23 cellular contexts compared by ENCODE assay signal in genomic region chr1:167479331-167479979, GRCh38. TPM values are rescaled to one million over a fixed set of nuclear protein-coding genes. Genes with fewer than 3 reads are reported as not detected.
A peak's percentile ranks its signal among the peaks of the same experiment; 100 is the strongest.
DNase-seq lines count a peak whose midpoint lies in the region; ATAC-seq, FAIRE-seq and TF ChIP-seq lines count a peak whose summit lies in the region.
"Had no signal": no experiment of that assay in that cellular context is flagged by ENCODE, and none has a peak within 500 bp of the region (broad histone marks: within the 10 kb centered on the region; RNA-seq: fewer than 3 reads in every experiment).

No MANE protein-coding gene starts in this region.

- no peak overlapping the region for H3K27ac ChIP-seq in K562 (ENCODE audit: extremely low read depth, low read depth, low read length)
- H3K27ac ChIP-seq in sigmoid colon = no peak overlapping the region
- no peak overlapping the region for H3K27ac ChIP-seq in gastroesophageal sphincter
- no peak overlapping the region for H3K27ac ChIP-seq in SJCRH30
- H3K27ac ChIP-seq: psoas muscle, skin epidermis, vagina had no signal

- no peaks in the 10 kb centered on the region for H4K20me1 ChIP-seq in K562 (replicated peaks; ENCODE audit: control insufficient read depth, insufficient read depth, low read length)

- POLR2A ChIA-PET in activated CD4-positive, alpha-beta T cell treated with anti-CD3 and anti-CD28 coated beads for 36 hours (lab: Charles Lee) = interaction anchor here (0.7 to 1.0 kb wide), 2 partner anchors 15 to 35 kb away, joined by 3 to 4 read pairs; no protein-coding TSS in a partner anchor
- POLR2A ChIA-PET in activated CD8-positive, alpha-beta T cell treated with anti-CD3 and anti-CD28 coated beads for 36 hours (lab: Charles Lee) = interaction anchor here (1.2 to 12.7 kb wide), 9 partner anchors 8 to 37 kb away, joined by 3 to 85 read pairs (median 10); partner anchors contain the start of gene CD247
- POLR2A ChIA-PET in K562 (lab: Yijun Ruan, JAX) = interaction anchor here (1.2 to 2.0 kb wide), 2 partner anchors 12 to 14 kb away, joined by 3 to 10 read pairs; no protein-coding TSS in a partner anchor

- H3K4me1 ChIP-seq in K562 (replicated peaks in 1 of 2; ENCODE audit: control insufficient read depth in 2 of 2, insufficient read depth in 2 of 2, low read length in 2 of 2) = no peaks in the 10 kb centered on the region
- H3K4me1 ChIP-seq in sigmoid colon = no peaks in the 10 kb centered on the region
- no peaks in the 10 kb centered on the region for H3K4me1 ChIP-seq in gastroesophageal sphincter
- H3K4me1 ChIP-seq in SJCRH30 = peaks cover 17% of the 10 kb centered on the region
- H3K4me1 ChIP-seq: BE2C, psoas muscle, vagina had no signal

- H3K9ac ChIP-seq in K562 (ENCODE audit: insufficient read depth in 1 of 2, low read depth in 2 of 2, low read length in 2 of 2) = no peak overlapping the region

- no peaks in the 10 kb centered on the region for H3K79me2 ChIP-seq in K562 (ENCODE audit: control insufficient read depth, insufficient read depth, low read length)

- H3K4me1 Mint-ChIP-seq in activated CD4-positive, alpha-beta T cell treated with anti-CD3 and anti-CD28 coated beads for 36 hours = peaks cover 91% of the 10 kb centered on the region
- H3K4me1 Mint-ChIP-seq in activated CD8-positive, alpha-beta T cell treated with anti-CD3 and anti-CD28 coated beads for 36 hours (ENCODE audit: low read depth) = peaks cover 93% of the 10 kb centered on the region
- H3K4me1 Mint-ChIP-seq: WTC11 had no signal

- no peak overlapping the region for H3K4me2 ChIP-seq in K562 (ENCODE audit: insufficient read depth, low read length)

- no peaks in the 10 kb centered on the region for H3K36me3 ChIP-seq in K562 (ENCODE audit: control insufficient read depth, insufficient read depth, low read length)
- no peaks in the 10 kb centered on the region for H3K36me3 ChIP-seq in sigmoid colon
- no peaks in the 10 kb centered on the region for H3K36me3 ChIP-seq in gastroesophageal sphincter
- H3K36me3 ChIP-seq in SJCRH30 = no peaks in the 10 kb centered on the region
- H3K36me3 ChIP-seq: BE2C, vagina had no signal

- TF ChIP-seq EP300 in K562 (IDR thresholded peaks at IDR 0.05; ENCODE audit: low read length) = no peak
- TF ChIP-seq EP300 in sigmoid colon (IDR thresholded peaks at IDR 0.05) = no peak
- TF ChIP-seq EP300 in gastroesophageal sphincter (IDR thresholded peaks at IDR 0.05) = no peak

- in situ Hi-C loops in K562 (cut with MboI) = no loop called here

- peak overlapping the region; percentile 79 for H3K27ac Mint-ChIP-seq in activated CD4-positive, alpha-beta T cell treated with anti-CD3 and anti-CD28 coated beads for 36 hours
- peak overlapping the region; percentile 83 for H3K27ac Mint-ChIP-seq in activated CD8-positive, alpha-beta T cell treated with anti-CD3 and anti-CD28 coated beads for 36 hours
- H3K27ac Mint-ChIP-seq: WTC11 had no signal

- intact Hi-C loops in activated CD4-positive, alpha-beta T cell treated with anti-CD3 and anti-CD28 coated beads for 36 hours (cut with DNase I, micrococcal nuclease) = no loop called here
- intact Hi-C loops in activated CD8-positive, alpha-beta T cell treated with anti-CD3 and anti-CD28 coated beads for 36 hours (cut with micrococcal nuclease) = no loop called here
- intact Hi-C loops in K562 (cut with micrococcal nuclease) = no loop called here
- intact Hi-C loops in sigmoid colon (cut with DNase I) = no loop called here

- H3K9me3 Mint-ChIP-seq in activated CD4-positive, alpha-beta T cell treated with anti-CD3 and anti-CD28 coated beads for 36 hours (ENCODE audit: low read depth) = no peaks in the 10 kb centered on the region
- peaks cover 2% of the 10 kb centered on the region for H3K9me3 Mint-ChIP-seq in activated CD8-positive, alpha-beta T cell treated with anti-CD3 and anti-CD28 coated beads for 36 hours

- ATAC-seq in activated CD4-positive, alpha-beta T cell treated with anti-CD3 and anti-CD28 coated beads for 36 hours = no peak
- peak; percentile 28 for ATAC-seq in activated CD8-positive, alpha-beta T cell treated with anti-CD3 and anti-CD28 coated beads for 36 hours
- ATAC-seq in K562 (no peak), gastroesophageal sphincter (no peak)
- ATAC-seq: psoas muscle, WTC11 had no signal

- H3K9me3 ChIP-seq in K562 (replicated peaks; ENCODE audit: control insufficient read depth, insufficient read depth, low read depth, low read length) (no peaks in the 10 kb centered on the region), sigmoid colon (no peaks in the 10 kb centered on the region), gastroesophageal sphincter (no peaks in the 10 kb centered on the region), SJCRH30 (replicated peaks) (0 out of 2 replicates have a peak, but pooled peaks cover 6% of the 10 kb centered on the region)
- H3K9me3 ChIP-seq: BE2C, psoas muscle, vagina had no signal

- no peaks in the 10 kb centered on the region for H3K27me3 Mint-ChIP-seq in activated CD4-positive, alpha-beta T cell treated with anti-CD3 and anti-CD28 coated beads for 36 hours
- H3K27me3 Mint-ChIP-seq in activated CD8-positive, alpha-beta T cell treated with anti-CD3 and anti-CD28 coated beads for 36 hours = no peaks in the 10 kb centered on the region

- TF ChIP-seq CTCF in activated CD8-positive, alpha-beta T cell treated with anti-CD3 and anti-CD28 coated beads for 36 hours (IDR thresholded peaks at IDR 0.05) = no peak
- TF ChIP-seq CTCF in K562 (IDR thresholded peaks at IDR 0.05 in 2 of 3, conservative IDR thresholded peaks at IDR 0.05 in 1 of 3; ENCODE audit: insufficient read depth in 2 of 3, low read depth in 1 of 3, low read length in 3 of 3) (no peak), sigmoid colon (IDR thresholded peaks at IDR 0.05) (no peak), gastroesophageal sphincter (IDR thresholded peaks at IDR 0.05) (no peak)

- peaks cover 4% of the 10 kb centered on the region for H3K9me1 ChIP-seq in K562 (ENCODE audit: control insufficient read depth, insufficient read depth, low read length)

- FAIRE-seq in K562 (lab: Jason Lieb, UNC) = no peak

- 12% methylated on average over 10 of the region's 10 CpGs for WGBS in K562 (ENCODE audit: insufficient coverage, low coverage, missing lambda C conversion rate)
- 88 to 90% methylated on average over 10 of the region's 10 CpGs for WGBS in sigmoid colon, 2 donors
- WGBS in gastroesophageal sphincter (ENCODE audit: low coverage in 1 of 2), 2 donors = 89 to 90% methylated on average over 7 to 9 of the region's 10 CpGs

- DNase-seq in activated CD4-positive, alpha-beta T cell treated with anti-CD3 and anti-CD28 coated beads for 36 hours = peak; percentile 30
- DNase-seq in activated CD4-positive, alpha-beta T cell treated with anti-CD3 and anti-CD28 coated beads, Interleukin-2, amount 50 U/mL, for 4 hours = no peak
- peak; percentile 65 for DNase-seq in activated CD8-positive, alpha-beta T cell treated with anti-CD3 and anti-CD28 coated beads for 36 hours
- DNase-seq in K562 (ENCODE audit: extremely low read depth in 1 of 4, low spot score in 3 of 4) (no peak), sigmoid colon (peak; percentile 36), SJCRH30 (no peak), activated gamma-delta T cell treated with Interleukin-2 at 50 U/mL for 16 hours (no peak)
- DNase-seq: amniotic stem cell; BE2C; mesendoderm; NCI-H1105 treated with DMSO at 0.1 percent for 48 hours; NCI-H526 treated with DMSO at 0.1 percent for 48 hours; psoas muscle; SHP77; stimulated activated CD4-positive, alpha-beta T cell treated with anti-CD3 and anti-CD28 coated beads, Interleukin-4, amount 100 ng/mL, for 1 hour; substantia nigra had no signal

- H3K4me3 Mint-ChIP-seq in activated CD4-positive, alpha-beta T cell treated with anti-CD3 and anti-CD28 coated beads for 36 hours = peak overlapping the region; percentile 35
- peak overlapping the region; percentile 33 for H3K4me3 Mint-ChIP-seq in activated CD8-positive, alpha-beta T cell treated with anti-CD3 and anti-CD28 coated beads for 36 hours
- H3K4me3 Mint-ChIP-seq: WTC11 had no signal

- peak overlapping the region; percentile 15 for H2AFZ ChIP-seq in K562 (ENCODE audit: low read depth, low read length)

- CTCF ChIA-PET in activated CD4-positive, alpha-beta T cell treated with anti-CD3 and anti-CD28 coated beads for 36 hours (lab: Charles Lee) = interaction anchor here (1.6 to 2.1 kb wide), 4 partner anchors 19 to 33 kb away, joined by 3 to 8 read pairs (median 6); no protein-coding TSS in a partner anchor
- CTCF ChIA-PET in activated CD8-positive, alpha-beta T cell treated with anti-CD3 and anti-CD28 coated beads for 36 hours (lab: Charles Lee) = interaction anchor here (0.9 to 2.2 kb wide), 8 partner anchors 10 to 61 kb away, joined by 3 to 12 read pairs (median 5); no protein-coding TSS in a partner anchor
- CTCF ChIA-PET in K562 (lab: Yijun Ruan, JAX; ENCODE audit: low intra/inter-chr PET ratio) = no interaction called here

- no TSS peak for BruUV-seq in K562 (replicated peaks; lab: Mats Ljungman, UMichigan)

- no peak for TF ChIP-seq POLR2A in K562 (conservative IDR thresholded peaks at IDR 0.05)
- no peak for TF ChIP-seq POLR2A in sigmoid colon (IDR thresholded peaks at IDR 0.05)
- no peak for TF ChIP-seq POLR2A in gastroesophageal sphincter (IDR thresholded peaks at IDR 0.05)

- no peak overlapping the region for H3K4me3 ChIP-seq in K562
- H3K4me3 ChIP-seq in sigmoid colon = no peak overlapping the region
- no peak overlapping the region for H3K4me3 ChIP-seq in gastroesophageal sphincter
- no peak overlapping the region for H3K4me3 ChIP-seq in SJCRH30
- H3K4me3 ChIP-seq: psoas muscle, skin epidermis, vagina had no signal

- H3K36me3 Mint-ChIP-seq in activated CD4-positive, alpha-beta T cell treated with anti-CD3 and anti-CD28 coated beads for 36 hours (ENCODE audit: low read depth) = peaks cover 53% of the 10 kb centered on the region
- peaks cover 78% of the 10 kb centered on the region for H3K36me3 Mint-ChIP-seq in activated CD8-positive, alpha-beta T cell treated with anti-CD3 and anti-CD28 coated beads for 36 hours (ENCODE audit: low read depth)

- no peak for TF ChIP-seq RAD21 in K562 (CRISPR knock-in tag; conservative IDR thresholded peaks at IDR 0.05 in 1 of 2, IDR thresholded peaks at IDR 0.05 in 1 of 2)

- H3K27me3 ChIP-seq in K562 (ENCODE audit: control insufficient read depth in 2 of 2, insufficient read depth in 2 of 2, low read length in 2 of 2) (peaks cover 9 to 46% of the 10 kb centered on the region in 2 experiments), sigmoid colon (no peaks in the 10 kb centered on the region), gastroesophageal sphincter (no peaks in the 10 kb centered on the region), SJCRH30 (no peaks in the 10 kb centered on the region)
- H3K27me3 ChIP-seq: BE2C, vagina had no signal

RNA-seq across cellular contexts. Expression of gene CD247, which starts 38.9 kb away (rescaled TPM):
- total RNA-seq in activated CD4-positive, alpha-beta T cell treated with anti-CD3 and anti-CD28 coated beads for 36 hours = 100 to 1,000 TPM; 149 TPM
- 100 to 1,000 TPM; 224 to 229 TPM for total RNA-seq in activated CD8-positive, alpha-beta T cell treated with anti-CD3 and anti-CD28 coated beads for 36 hours
- 0.44 TPM in 1 of 2 replicates, not detected in the other for total RNA-seq in K562 (2011; cell fraction: chromatin; rRNA removed; ENCODE audit: low replicate concordance)
- 0.50 and 0.53 TPM in 2 replicates for total RNA-seq in K562 (2011; cell fraction: nucleolus; rRNA removed)
- 0.15 and 0.23 TPM in 2 replicates for total RNA-seq in K562 (2011; cell fraction: nucleoplasm; rRNA removed)
- total RNA-seq in K562 (2014; rRNA removed) = 0.12 TPM in 1 of 2 replicates, not detected in the other
- total RNA-seq in K562 (2014; rRNA removed; fragmentation: Illumina TruSeq; extraction: Trizol) = not detected in 2 replicates
- total RNA-seq in K562 (2015; rRNA removed; fragmentation: Illumina TruSeq; extraction: Trizol) = 0.18 TPM in 1 of 2 replicates, not detected in the other
- 0.22 and 0.42 TPM in 2 replicates for total RNA-seq in K562 (2021)
- polyA plus RNA-seq in K562 (2011; rRNA removed) = 0.08 and 0.18 TPM in 2 replicates
- polyA plus RNA-seq in K562 (2011; cell fraction: cytosol; rRNA removed) = 0.12 TPM in 1 of 2 replicates, not detected in the other
- polyA plus RNA-seq in K562 (2011; cell fraction: nucleus; rRNA removed) = 0.27 and 0.43 TPM in 2 replicates
- 0.20 and 0.21 TPM in 2 replicates for polyA plus RNA-seq in K562 (2012)
- polyA plus RNA-seq in K562 (2014; fragmentation: Illumina TruSeq; extraction: Trizol) = not detected in 2 replicates
- polyA plus RNA-seq in K562 (2014; fragmentation: Nextera tagmentation; extraction: Ambion mirVana) = not detected
- polyA plus RNA-seq in K562 (2014; rRNA removed) = 0.37 and 0.55 TPM in 2 replicates
- not detected in 2 replicates for polyA minus RNA-seq in K562 (2011; rRNA and poly(A)+ RNA removed)
- polyA minus RNA-seq in K562 (2011; cell fraction: cytosol; rRNA and poly(A)+ RNA removed) = not detected in 2 replicates
- polyA minus RNA-seq in K562 (2011; cell fraction: nucleus; rRNA and poly(A)+ RNA removed) = not detected in 2 replicates
- total RNA-seq in sigmoid colon = 1 to 10 TPM in 1 of 4 donors, under 1 TPM in 1, not detected in 2; 0.36 to 1.8 TPM
- 10 to 100 TPM in 1 of 3 donors, under 1 TPM in 1, not detected in 1; 0.92 to 20.3 TPM for polyA plus RNA-seq in sigmoid colon
- 1 to 10 TPM in 1 of 4 donors, under 1 TPM in 2, not detected in 1; 0.31 to 1.3 (median 0.45) TPM for total RNA-seq in gastroesophageal sphincter
- 1.1 TPM in 2 replicates for total RNA-seq in SJCRH30 (2014; rRNA removed; shearing (Covaris generic))
- total RNA-seq: A172, H4 had no signal
- polyA plus RNA-seq: neural cell had no signal

Comparison
In these comparisons a context has a peak if more than half of its experiments do, and no peak if none do; other contexts are left out.
1. DNase-seq: peak in activated CD4-positive, alpha-beta T cell treated with anti-CD3 and anti-CD28 coated beads for 36 hours (single experiment), activated CD8-positive, alpha-beta T cell treated with anti-CD3 and anti-CD28 coated beads for 36 hours (single experiment) and sigmoid colon (single experiment); none in activated CD4-positive, alpha-beta T cell treated with anti-CD3 and anti-CD28 coated beads, Interleukin-2, amount 50 U/mL, for 4 hours (0 of 2), K562 (0 of 4), SJCRH30 (0 of 2) and activated gamma-delta T cell treated with Interleukin-2 at 50 U/mL for 16 hours (single experiment).
2. RNA of gene CD247, which starts 38.9 kb away (total RNA-seq): 224 to 229 TPM in activated CD8-positive, alpha-beta T cell treated with anti-CD3 and anti-CD28 coated beads for 36 hours and 149 TPM in activated CD4-positive, alpha-beta T cell treated with anti-CD3 and anti-CD28 coated beads for 36 hours; 1.1 TPM in SJCRH30, 0.36 to 1.8 TPM in sigmoid colon, 0.31 to 1.3 TPM in gastroesophageal sphincter and 0.12 to 0.53 TPM in K562; every median in the first group is over 10 times any median in the second.